Comparison of ENCODE assay signal across 1 cellular context in the genomic region with DNA sequence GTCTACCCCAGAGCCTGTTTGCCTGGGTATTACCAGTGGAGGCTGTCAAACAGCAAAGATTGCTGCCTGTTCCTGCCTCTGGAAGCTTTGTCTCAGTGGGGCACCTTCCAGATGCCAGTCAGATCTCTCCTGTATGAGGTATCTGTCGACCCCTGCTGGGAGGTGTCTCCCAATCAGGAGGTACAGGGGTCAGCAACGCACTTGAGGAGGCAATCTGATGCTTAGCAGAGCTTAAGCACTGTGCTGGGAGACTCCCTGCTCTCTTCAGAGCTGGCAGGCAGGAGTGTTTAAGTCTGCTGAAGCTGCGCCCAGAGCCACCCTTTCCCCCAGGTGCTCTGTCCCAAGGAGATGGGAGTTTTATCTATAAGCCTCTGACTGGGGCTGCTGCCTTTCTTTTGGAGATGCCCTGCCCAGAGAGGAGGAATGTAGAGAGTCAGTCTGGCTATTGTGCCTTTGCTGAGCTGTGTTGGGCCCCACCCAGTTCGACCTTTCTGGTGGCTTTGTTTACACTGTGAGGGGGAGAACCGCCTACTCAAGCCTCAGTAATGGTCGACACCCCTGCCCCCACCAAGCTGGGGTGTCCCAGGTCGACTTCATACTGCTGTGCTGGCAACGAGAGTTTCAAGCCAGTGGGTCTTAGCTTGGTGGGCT.
A peak's percentile ranks its signal among the peaks of the same experiment; 100 is the strongest.
TF ChIP-seq lines count a peak whose summit lies in the region.

No MANE protein-coding gene starts in this region.

TF ChIP-seq in HepG2, 621 proteins besides CTCF, POLR2A, EP300 and RAD21 (continued from another document):
- TF ChIP-seq PAWR (CRISPR knock-in tag; IDR thresholded peaks at IDR 0.05; ENCODE audit: borderline replicate concordance), result no peak
- TF ChIP-seq HHEX (CRISPR knock-in tag; IDR thresholded peaks at IDR 0.05), result no peak
- TF ChIP-seq SAP130 (CRISPR knock-in tag; IDR thresholded peaks at IDR 0.05; ENCODE audit: low read depth), result peak; percentile 41; the same call in 1 of the 2 replicates
- no peak for TF ChIP-seq SALL2 (CRISPR knock-in tag; IDR thresholded peaks at IDR 0.05)
- TF ChIP-seq, protein P1, sequence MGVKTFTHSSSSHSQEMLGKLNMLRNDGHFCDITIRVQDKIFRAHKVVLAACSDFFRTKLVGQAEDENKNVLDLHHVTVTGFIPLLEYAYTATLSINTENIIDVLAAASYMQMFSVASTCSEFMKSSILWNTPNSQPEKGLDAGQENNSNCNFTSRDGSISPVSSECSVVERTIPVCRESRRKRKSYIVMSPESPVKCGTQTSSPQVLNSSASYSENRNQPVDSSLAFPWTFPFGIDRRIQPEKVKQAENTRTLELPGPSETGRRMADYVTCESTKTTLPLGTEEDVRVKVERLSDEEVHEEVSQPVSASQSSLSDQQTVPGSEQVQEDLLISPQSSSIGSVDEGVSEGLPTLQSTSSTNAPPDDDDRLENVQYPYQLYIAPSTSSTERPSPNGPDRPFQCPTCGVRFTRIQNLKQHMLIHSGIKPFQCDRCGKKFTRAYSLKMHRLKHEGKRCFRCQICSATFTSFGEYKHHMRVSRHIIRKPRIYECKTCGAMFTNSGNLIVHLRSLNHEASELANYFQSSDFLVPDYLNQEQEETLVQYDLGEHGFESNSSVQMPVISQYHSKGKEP (CRISPR knock-in tag; IDR thresholded peaks at IDR 0.05), result no peak
- TF ChIP-seq ZSCAN25 (CRISPR knock-in tag; IDR thresholded peaks at IDR 0.05), result 0 out of 2 replicates have a peak, but pooled peaks have one; percentile 32
- no peak for TF ChIP-seq TEAD2 (CRISPR knock-in tag; IDR thresholded peaks at IDR 0.05)
- no peak for TF ChIP-seq ZNF550 (CRISPR knock-in tag; IDR thresholded peaks at IDR 0.05; ENCODE audit: borderline replicate concordance)
- no peak for TF ChIP-seq ZFP41 (CRISPR knock-in tag; IDR thresholded peaks at IDR 0.05; ENCODE audit: borderline replicate concordance)
- no peak for TF ChIP-seq NR2F1 (CRISPR knock-in tag; IDR thresholded peaks at IDR 0.05)
- no peak for TF ChIP-seq EED (CRISPR knock-in tag; IDR thresholded peaks at IDR 0.05)
- TF ChIP-seq ZNF350 (CRISPR knock-in tag; IDR thresholded peaks at IDR 0.05; ENCODE audit: borderline replicate concordance, low read depth), result peak; percentile 23; the same call in 1 of the 2 replicates
- no peak for TF ChIP-seq ZNF17 (CRISPR knock-in tag; IDR thresholded peaks at IDR 0.05)
- TF ChIP-seq, protein P2, sequence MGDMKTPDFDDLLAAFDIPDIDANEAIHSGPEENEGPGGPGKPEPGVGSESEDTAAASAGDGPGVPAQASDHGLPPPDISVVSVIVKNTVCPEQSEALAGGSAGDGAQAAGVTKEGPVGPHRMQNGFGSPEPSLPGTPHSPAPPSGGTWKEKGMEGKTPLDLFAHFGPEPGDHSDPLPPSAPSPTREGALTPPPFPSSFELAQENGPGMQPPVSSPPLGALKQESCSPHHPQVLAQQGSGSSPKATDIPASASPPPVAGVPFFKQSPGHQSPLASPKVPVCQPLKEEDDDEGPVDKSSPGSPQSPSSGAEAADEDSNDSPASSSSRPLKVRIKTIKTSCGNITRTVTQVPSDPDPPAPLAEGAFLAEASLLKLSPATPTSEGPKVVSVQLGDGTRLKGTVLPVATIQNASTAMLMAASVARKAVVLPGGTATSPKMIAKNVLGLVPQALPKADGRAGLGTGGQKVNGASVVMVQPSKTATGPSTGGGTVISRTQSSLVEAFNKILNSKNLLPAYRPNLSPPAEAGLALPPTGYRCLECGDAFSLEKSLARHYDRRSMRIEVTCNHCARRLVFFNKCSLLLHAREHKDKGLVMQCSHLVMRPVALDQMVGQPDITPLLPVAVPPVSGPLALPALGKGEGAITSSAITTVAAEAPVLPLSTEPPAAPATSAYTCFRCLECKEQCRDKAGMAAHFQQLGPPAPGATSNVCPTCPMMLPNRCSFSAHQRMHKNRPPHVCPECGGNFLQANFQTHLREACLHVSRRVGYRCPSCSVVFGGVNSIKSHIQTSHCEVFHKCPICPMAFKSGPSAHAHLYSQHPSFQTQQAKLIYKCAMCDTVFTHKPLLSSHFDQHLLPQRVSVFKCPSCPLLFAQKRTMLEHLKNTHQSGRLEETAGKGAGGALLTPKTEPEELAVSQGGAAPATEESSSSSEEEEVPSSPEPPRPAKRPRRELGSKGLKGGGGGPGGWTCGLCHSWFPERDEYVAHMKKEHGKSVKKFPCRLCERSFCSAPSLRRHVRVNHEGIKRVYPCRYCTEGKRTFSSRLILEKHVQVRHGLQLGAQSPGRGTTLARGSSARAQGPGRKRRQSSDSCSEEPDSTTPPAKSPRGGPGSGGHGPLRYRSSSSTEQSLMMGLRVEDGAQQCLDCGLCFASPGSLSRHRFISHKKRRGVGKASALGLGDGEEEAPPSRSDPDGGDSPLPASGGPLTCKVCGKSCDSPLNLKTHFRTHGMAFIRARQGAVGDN (CRISPR knock-in tag; IDR thresholded peaks at IDR 0.05), result peak; percentile 58; the same call in 1 of the 2 replicates
- TF ChIP-seq ZNF724P (CRISPR knock-in tag; IDR thresholded peaks at IDR 0.05; ENCODE audit: borderline replicate concordance), result no peak
- TF ChIP-seq ZFP1 (CRISPR knock-in tag; IDR thresholded peaks at IDR 0.05), result no peak
- TF ChIP-seq KLF16 (CRISPR knock-in tag; IDR thresholded peaks at IDR 0.05), result no peak
- no peak for TF ChIP-seq SATB2 (CRISPR knock-in tag; IDR thresholded peaks at IDR 0.05)
- no peak for TF ChIP-seq SMAD9 (CRISPR knock-in tag; IDR thresholded peaks at IDR 0.05)
- no peak for TF ChIP-seq ZNF703 (CRISPR knock-in tag; IDR thresholded peaks at IDR 0.05; ENCODE audit: borderline replicate concordance)
- TF ChIP-seq, protein P3, sequence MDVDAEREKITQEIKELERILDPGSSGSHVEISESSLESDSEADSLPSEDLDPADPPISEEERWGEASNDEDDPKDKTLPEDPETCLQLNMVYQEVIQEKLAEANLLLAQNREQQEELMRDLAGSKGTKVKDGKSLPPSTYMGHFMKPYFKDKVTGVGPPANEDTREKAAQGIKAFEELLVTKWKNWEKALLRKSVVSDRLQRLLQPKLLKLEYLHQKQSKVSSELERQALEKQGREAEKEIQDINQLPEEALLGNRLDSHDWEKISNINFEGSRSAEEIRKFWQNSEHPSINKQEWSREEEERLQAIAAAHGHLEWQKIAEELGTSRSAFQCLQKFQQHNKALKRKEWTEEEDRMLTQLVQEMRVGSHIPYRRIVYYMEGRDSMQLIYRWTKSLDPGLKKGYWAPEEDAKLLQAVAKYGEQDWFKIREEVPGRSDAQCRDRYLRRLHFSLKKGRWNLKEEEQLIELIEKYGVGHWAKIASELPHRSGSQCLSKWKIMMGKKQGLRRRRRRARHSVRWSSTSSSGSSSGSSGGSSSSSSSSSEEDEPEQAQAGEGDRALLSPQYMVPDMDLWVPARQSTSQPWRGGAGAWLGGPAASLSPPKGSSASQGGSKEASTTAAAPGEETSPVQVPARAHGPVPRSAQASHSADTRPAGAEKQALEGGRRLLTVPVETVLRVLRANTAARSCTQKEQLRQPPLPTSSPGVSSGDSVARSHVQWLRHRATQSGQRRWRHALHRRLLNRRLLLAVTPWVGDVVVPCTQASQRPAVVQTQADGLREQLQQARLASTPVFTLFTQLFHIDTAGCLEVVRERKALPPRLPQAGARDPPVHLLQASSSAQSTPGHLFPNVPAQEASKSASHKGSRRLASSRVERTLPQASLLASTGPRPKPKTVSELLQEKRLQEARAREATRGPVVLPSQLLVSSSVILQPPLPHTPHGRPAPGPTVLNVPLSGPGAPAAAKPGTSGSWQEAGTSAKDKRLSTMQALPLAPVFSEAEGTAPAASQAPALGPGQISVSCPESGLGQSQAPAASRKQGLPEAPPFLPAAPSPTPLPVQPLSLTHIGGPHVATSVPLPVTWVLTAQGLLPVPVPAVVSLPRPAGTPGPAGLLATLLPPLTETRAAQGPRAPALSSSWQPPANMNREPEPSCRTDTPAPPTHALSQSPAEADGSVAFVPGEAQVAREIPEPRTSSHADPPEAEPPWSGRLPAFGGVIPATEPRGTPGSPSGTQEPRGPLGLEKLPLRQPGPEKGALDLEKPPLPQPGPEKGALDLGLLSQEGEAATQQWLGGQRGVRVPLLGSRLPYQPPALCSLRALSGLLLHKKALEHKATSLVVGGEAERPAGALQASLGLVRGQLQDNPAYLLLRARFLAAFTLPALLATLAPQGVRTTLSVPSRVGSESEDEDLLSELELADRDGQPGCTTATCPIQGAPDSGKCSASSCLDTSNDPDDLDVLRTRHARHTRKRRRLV (CRISPR knock-in tag; IDR thresholded peaks at IDR 0.05), result no peak
- TF ChIP-seq ZNF816 (CRISPR knock-in tag; IDR thresholded peaks at IDR 0.05; ENCODE audit: borderline replicate concordance), result no peak
- TF ChIP-seq, protein P4, sequence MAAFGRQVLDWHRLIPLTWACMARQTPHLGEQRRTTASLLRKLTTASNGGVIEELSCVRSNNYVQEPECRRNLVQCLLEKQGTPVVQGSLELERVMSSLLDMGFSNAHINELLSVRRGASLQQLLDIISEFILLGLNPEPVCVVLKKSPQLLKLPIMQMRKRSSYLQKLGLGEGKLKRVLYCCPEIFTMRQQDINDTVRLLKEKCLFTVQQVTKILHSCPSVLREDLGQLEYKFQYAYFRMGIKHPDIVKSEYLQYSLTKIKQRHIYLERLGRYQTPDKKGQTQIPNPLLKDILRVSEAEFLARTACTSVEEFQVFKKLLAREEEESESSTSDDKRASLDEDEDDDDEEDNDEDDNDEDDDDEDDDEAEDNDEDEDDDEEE (CRISPR knock-in tag; IDR thresholded peaks at IDR 0.05), result 0 out of 2 replicates have a peak, but pooled peaks have one; percentile 41
- no peak for TF ChIP-seq SAFB2 (CRISPR knock-in tag; IDR thresholded peaks at IDR 0.05; ENCODE audit: borderline replicate concordance, low read depth)
- no peak for TF ChIP-seq SMAD1 (CRISPR knock-in tag; IDR thresholded peaks at IDR 0.05; ENCODE audit: borderline replicate concordance, low read depth)
- TF ChIP-seq ZIK1 (CRISPR knock-in tag; IDR thresholded peaks at IDR 0.05; ENCODE audit: borderline replicate concordance, low read depth), result no peak
- peak; percentile 5 for TF ChIP-seq TEAD3 (CRISPR knock-in tag; optimal IDR thresholded peaks at IDR 0.05; ENCODE audit: borderline replicate concordance)
- TF ChIP-seq, protein P5, sequence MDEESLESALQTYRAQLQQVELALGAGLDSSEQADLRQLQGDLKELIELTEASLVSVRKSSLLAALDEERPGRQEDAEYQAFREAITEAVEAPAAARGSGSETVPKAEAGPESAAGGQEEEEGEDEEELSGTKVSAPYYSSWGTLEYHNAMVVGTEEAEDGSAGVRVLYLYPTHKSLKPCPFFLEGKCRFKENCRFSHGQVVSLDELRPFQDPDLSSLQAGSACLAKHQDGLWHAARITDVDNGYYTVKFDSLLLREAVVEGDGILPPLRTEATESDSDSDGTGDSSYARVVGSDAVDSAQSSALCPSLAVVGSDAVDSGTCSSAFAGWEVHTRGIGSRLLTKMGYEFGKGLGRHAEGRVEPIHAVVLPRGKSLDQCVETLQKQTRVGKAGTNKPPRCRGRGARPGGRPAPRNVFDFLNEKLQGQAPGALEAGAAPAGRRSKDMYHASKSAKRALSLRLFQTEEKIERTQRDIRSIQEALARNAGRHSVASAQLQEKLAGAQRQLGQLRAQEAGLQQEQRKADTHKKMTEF (CRISPR knock-in tag; IDR thresholded peaks at IDR 0.05), result 0 out of 2 replicates have a peak, but pooled peaks have one; percentile 0
- no peak for TF ChIP-seq CREM (IDR thresholded peaks at IDR 0.05)
- TF ChIP-seq CREM (CRISPR knock-in tag; IDR thresholded peaks at IDR 0.05), result no peak
- 0 out of 2 replicates have a peak, but pooled peaks have one; percentile 14 for TF ChIP-seq NFYB (CRISPR knock-in tag; IDR thresholded peaks at IDR 0.05)
- TF ChIP-seq NBN (conservative IDR thresholded peaks at IDR 0.05), result no peak
- TF ChIP-seq, protein P6, sequence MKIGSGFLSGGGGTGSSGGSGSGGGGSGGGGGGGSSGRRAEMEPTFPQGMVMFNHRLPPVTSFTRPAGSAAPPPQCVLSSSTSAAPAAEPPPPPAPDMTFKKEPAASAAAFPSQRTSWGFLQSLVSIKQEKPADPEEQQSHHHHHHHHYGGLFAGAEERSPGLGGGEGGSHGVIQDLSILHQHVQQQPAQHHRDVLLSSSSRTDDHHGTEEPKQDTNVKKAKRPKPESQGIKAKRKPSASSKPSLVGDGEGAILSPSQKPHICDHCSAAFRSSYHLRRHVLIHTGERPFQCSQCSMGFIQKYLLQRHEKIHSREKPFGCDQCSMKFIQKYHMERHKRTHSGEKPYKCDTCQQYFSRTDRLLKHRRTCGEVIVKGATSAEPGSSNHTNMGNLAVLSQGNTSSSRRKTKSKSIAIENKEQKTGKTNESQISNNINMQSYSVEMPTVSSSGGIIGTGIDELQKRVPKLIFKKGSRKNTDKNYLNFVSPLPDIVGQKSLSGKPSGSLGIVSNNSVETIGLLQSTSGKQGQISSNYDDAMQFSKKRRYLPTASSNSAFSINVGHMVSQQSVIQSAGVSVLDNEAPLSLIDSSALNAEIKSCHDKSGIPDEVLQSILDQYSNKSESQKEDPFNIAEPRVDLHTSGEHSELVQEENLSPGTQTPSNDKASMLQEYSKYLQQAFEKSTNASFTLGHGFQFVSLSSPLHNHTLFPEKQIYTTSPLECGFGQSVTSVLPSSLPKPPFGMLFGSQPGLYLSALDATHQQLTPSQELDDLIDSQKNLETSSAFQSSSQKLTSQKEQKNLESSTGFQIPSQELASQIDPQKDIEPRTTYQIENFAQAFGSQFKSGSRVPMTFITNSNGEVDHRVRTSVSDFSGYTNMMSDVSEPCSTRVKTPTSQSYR (CRISPR knock-in tag; IDR thresholded peaks at IDR 0.05; ENCODE audit: borderline replicate concordance), result peak; percentile 61; the same call in 1 of the 2 replicates
- no peak for TF ChIP-seq IRF2 (CRISPR knock-in tag; IDR thresholded peaks at IDR 0.05)
- no peak for TF ChIP-seq FOSL1 (CRISPR knock-in tag; IDR thresholded peaks at IDR 0.05; ENCODE audit: borderline replicate concordance)
TF ChIP-seq in HepG2: peak in this region for 41.
